9 cellular contexts compared by ENCODE assay signal in genomic region chr1:101438359-101438758, GRCh38.
DNase-seq lines count a peak whose midpoint lies in the region; ATAC-seq and TF ChIP-seq lines count a peak whose summit lies in the region.
"Had no signal": no experiment of that assay in that cellular context is flagged by ENCODE, and none has a peak within 500 bp of the region (broad histone marks: within the 10 kb centered on the region; RNA-seq: fewer than 3 reads in every experiment).

No MANE protein-coding gene starts in this region.

- no peak overlapping the region for H3K9ac ChIP-seq in mesendoderm (ENCODE audit: low read length)

- no peak overlapping the region for H3K4ac ChIP-seq in mesendoderm (ENCODE audit: low read depth, low read length)

- no peaks in the 10 kb centered on the region for H3K9me3 Mint-ChIP-seq in HFFc6
- H3K9me3 Mint-ChIP-seq in activated naive CD8-positive, alpha-beta T cell treated with anti-CD3 and anti-CD28 coated beads, Interleukin-2, amount 50 U/mL, for 24 hours: no peaks in the 10 kb centered on the region

- no peak overlapping the region for H4K8ac ChIP-seq in mesendoderm (ENCODE audit: low read depth, low read length)

- no peak overlapping the region for H2AK5ac ChIP-seq in mesendoderm (ENCODE audit: low read length)

- intact Hi-C loops in Panc1 (cut with micrococcal nuclease; ENCODE audit: unreplicated experiment): no loop called here

- no peak overlapping the region for H3K4me2 ChIP-seq in mesendoderm (ENCODE audit: low read length)

- H3K36me3 ChIP-seq in Panc1 (ENCODE audit: control insufficient read depth, insufficient read depth, low read length) (no peaks in the 10 kb centered on the region), mesendoderm (ENCODE audit: control insufficient read depth, insufficient read depth, low read length) (no peaks in the 10 kb centered on the region)

- no peaks in the 10 kb centered on the region for H3K4me1 Mint-ChIP-seq in HFFc6 (ENCODE audit: low read depth)
- peaks cover 11% of the 10 kb centered on the region for H3K4me1 Mint-ChIP-seq in activated naive CD8-positive, alpha-beta T cell treated with anti-CD3 and anti-CD28 coated beads, Interleukin-2, amount 50 U/mL, for 24 hours

- peaks cover 14% of the 10 kb centered on the region for H3K27me3 Mint-ChIP-seq in HFFc6 (ENCODE audit: insufficient read depth)
- H3K27me3 Mint-ChIP-seq in activated naive CD8-positive, alpha-beta T cell treated with anti-CD3 and anti-CD28 coated beads, Interleukin-2, amount 50 U/mL, for 24 hours: peaks cover 6% of the 10 kb centered on the region

- H3K4me3 Mint-ChIP-seq in HFFc6: no peak overlapping the region
- H3K4me3 Mint-ChIP-seq in activated naive CD8-positive, alpha-beta T cell treated with anti-CD3 and anti-CD28 coated beads, Interleukin-2, amount 50 U/mL, for 24 hours: no peak overlapping the region

- H3K79me2 ChIP-seq in mesendoderm (ENCODE audit: control insufficient read depth, insufficient read depth, low read length): no peaks in the 10 kb centered on the region

- H3K27ac Mint-ChIP-seq in HFFc6: no peak overlapping the region
- no peak overlapping the region for H3K27ac Mint-ChIP-seq in activated naive CD8-positive, alpha-beta T cell treated with anti-CD3 and anti-CD28 coated beads, Interleukin-2, amount 50 U/mL, for 24 hours

- H4K5ac ChIP-seq in mesendoderm (ENCODE audit: low read length): no peak overlapping the region

- no CpG with 5 or more reads among the region's 3 CpGs for WGBS in mesendoderm (ENCODE audit: extremely low coverage, insufficient coverage, low lambda C conversion rate)

- no peak overlapping the region for H2BK5ac ChIP-seq in mesendoderm (ENCODE audit: low read length)

- H3K4me3 ChIP-seq in Panc1 (ENCODE audit: low read depth in 2 of 2, low read length in 2 of 2): no peak overlapping the region
- H3K4me3 ChIP-seq in mesendoderm (ENCODE audit: low read length): no peak overlapping the region

- H2BK120ac ChIP-seq in mesendoderm (ENCODE audit: low read depth, low read length): no peak overlapping the region

- H3K79me1 ChIP-seq in mesendoderm (ENCODE audit: low read length): no peaks in the 10 kb centered on the region

- H3K9me3 ChIP-seq in Panc1 (ENCODE audit: control insufficient read depth, insufficient read depth, low read depth, low read length): no peaks in the 10 kb centered on the region

- in situ Hi-C loops in Panc1 (cut with HindIII; ENCODE audit: low pct_unique_long_range_greater_than_20kb, low sequenced_read_pairs): no loop called here

- no peaks in the 10 kb centered on the region for H3K4me1 ChIP-seq in Panc1 (ENCODE audit: control insufficient read depth, insufficient read depth, low read length)
- no peaks in the 10 kb centered on the region for H3K4me1 ChIP-seq in mesendoderm (ENCODE audit: control insufficient read depth, low read depth, low read length)

- peak; percentile 24 for DNase-seq in NCI-H2227 (lab: John Stamatoyannopoulos, UW; ENCODE audit: unreplicated experiment)
- no peak for DNase-seq in NCI-H2227 treated with DMSO at 0.1 percent for 48 hours (lab: John Stamatoyannopoulos, UW)
- no peak for DNase-seq in HFFc6
- DNase-seq in Panc1 (ENCODE audit: low read depth, low spot score): peak; percentile 2
- peak; percentile 31 for DNase-seq in mesendoderm
- DNase-seq in activated naive CD8-positive, alpha-beta T cell treated with anti-CD3 and anti-CD28 coated beads, Interleukin-2, amount 50 U/mL, for 24 hours: no peak
- DNase-seq in stimulated activated CD4-positive, alpha-beta T cell treated with anti-CD3 and anti-CD28 coated beads, Interleukin-4, amount 100 ng/mL, for 4 hours: no peak
- DNase-seq: right cardiac atrium had no signal

- POLR2A ChIA-PET in Panc1 (lab: Charles Lee): no interaction called here

- H3K27me3 ChIP-seq in Panc1 (ENCODE audit: control insufficient read depth, insufficient read depth, low read length) (no peaks in the 10 kb centered on the region), mesendoderm (ENCODE audit: insufficient read depth, low read length, poor library complexity) (no peaks in the 10 kb centered on the region)

- H3K36me3 Mint-ChIP-seq in HFFc6 (ENCODE audit: low read depth): no peaks in the 10 kb centered on the region
- no peaks in the 10 kb centered on the region for H3K36me3 Mint-ChIP-seq in activated naive CD8-positive, alpha-beta T cell treated with anti-CD3 and anti-CD28 coated beads, Interleukin-2, amount 50 U/mL, for 24 hours (ENCODE audit: low read depth)

- no peak overlapping the region for H3K18ac ChIP-seq in mesendoderm (ENCODE audit: low read length)

- no TSS peak for BruUV-seq in Panc1 (replicated peaks; lab: Mats Ljungman, UMichigan)

- H3K27ac ChIP-seq in Panc1 (ENCODE audit: low read length): no peak overlapping the region
- no peak overlapping the region for H3K27ac ChIP-seq in mesendoderm (ENCODE audit: low read depth, low read length)

- H2BK15ac ChIP-seq in mesendoderm (replicated peaks; ENCODE audit: low read depth): no peak overlapping the region

- H3K23ac ChIP-seq in mesendoderm (ENCODE audit: low read length): no peak overlapping the region

- no peak overlapping the region for H3K56ac ChIP-seq in mesendoderm (ENCODE audit: low read length)

- ATAC-seq in Panc1 (no peak), HG03521 (IDR thresholded peaks at IDR 0.05; ENCODE audit: unreplicated experiment) (no peak)
- ATAC-seq in activated naive CD8-positive, alpha-beta T cell treated with anti-CD3 and anti-CD28 coated beads, Interleukin-2, amount 50 U/mL, for 24 hours: no peak

- CTCF ChIA-PET in Panc1 (lab: Charles Lee): interaction anchor here (0.7 kb wide), 1 partner anchor 121 kb away, joined by 4 read pairs; no protein-coding TSS in a partner anchor

- TF ChIP-seq CTCF in HFFc6 (IDR thresholded peaks at IDR 0.05): peak; percentile 63
- TF ChIP-seq CTCF in Panc1 (IDR thresholded peaks at IDR 0.05): no peak

Comparison
In these comparisons a context has a peak if more than half of its experiments do, and no peak if none do; other contexts are left out.
1. DNase-seq: peak in NCI-H2227 (single experiment), Panc1 (single experiment) and mesendoderm (single experiment); none in NCI-H2227 treated with DMSO at 0.1 percent for 48 hours (single experiment), HFFc6 (single experiment), activated naive CD8-positive, alpha-beta T cell treated with anti-CD3 and anti-CD28 coated beads, Interleukin-2, amount 50 U/mL, for 24 hours (single experiment) and stimulated activated CD4-positive, alpha-beta T cell treated with anti-CD3 and anti-CD28 coated beads, Interleukin-4, amount 100 ng/mL, for 4 hours (0 of 2).